ENCODE assay signal across 2 cellular contexts in genomic region chr9:130447193-130447816, GRCh38.
TF ChIP-seq lines count a peak whose summit lies in the region.

No MANE protein-coding gene starts in this region.

TF ChIP-seq in A549, 52 proteins besides CTCF, POLR2A, EP300 and RAD21 (continued from another document):
- TF ChIP-seq, protein P1, sequence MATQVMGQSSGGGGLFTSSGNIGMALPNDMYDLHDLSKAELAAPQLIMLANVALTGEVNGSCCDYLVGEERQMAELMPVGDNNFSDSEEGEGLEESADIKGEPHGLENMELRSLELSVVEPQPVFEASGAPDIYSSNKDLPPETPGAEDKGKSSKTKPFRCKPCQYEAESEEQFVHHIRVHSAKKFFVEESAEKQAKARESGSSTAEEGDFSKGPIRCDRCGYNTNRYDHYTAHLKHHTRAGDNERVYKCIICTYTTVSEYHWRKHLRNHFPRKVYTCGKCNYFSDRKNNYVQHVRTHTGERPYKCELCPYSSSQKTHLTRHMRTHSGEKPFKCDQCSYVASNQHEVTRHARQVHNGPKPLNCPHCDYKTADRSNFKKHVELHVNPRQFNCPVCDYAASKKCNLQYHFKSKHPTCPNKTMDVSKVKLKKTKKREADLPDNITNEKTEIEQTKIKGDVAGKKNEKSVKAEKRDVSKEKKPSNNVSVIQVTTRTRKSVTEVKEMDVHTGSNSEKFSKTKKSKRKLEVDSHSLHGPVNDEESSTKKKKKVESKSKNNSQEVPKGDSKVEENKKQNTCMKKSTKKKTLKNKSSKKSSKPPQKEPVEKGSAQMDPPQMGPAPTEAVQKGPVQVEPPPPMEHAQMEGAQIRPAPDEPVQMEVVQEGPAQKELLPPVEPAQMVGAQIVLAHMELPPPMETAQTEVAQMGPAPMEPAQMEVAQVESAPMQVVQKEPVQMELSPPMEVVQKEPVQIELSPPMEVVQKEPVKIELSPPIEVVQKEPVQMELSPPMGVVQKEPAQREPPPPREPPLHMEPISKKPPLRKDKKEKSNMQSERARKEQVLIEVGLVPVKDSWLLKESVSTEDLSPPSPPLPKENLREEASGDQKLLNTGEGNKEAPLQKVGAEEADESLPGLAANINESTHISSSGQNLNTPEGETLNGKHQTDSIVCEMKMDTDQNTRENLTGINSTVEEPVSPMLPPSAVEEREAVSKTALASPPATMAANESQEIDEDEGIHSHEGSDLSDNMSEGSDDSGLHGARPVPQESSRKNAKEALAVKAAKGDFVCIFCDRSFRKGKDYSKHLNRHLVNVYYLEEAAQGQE (IDR thresholded peaks at IDR 0.05): no peak
- TF ChIP-seq ESRRA (IDR thresholded peaks at IDR 0.05; ENCODE audit: borderline replicate concordance, low read length) (no peak), EHF (CRISPR knock-in tag; IDR thresholded peaks at IDR 0.05) (no peak), RFX5 (IDR thresholded peaks at IDR 0.05) (no peak)

TF ChIP-seq in HCT116, 20 proteins besides CTCF, POLR2A, EP300 and RAD21 (continued from another document):
- TF ChIP-seq ZBTB33 (IDR thresholded peaks at IDR 0.05; ENCODE audit: extremely low read depth, insufficient replicate concordance, low read length): no peak
- no peak for TF ChIP-seq CEBPB (IDR thresholded peaks at IDR 0.05; ENCODE audit: low read depth)
- TF ChIP-seq SIN3A (IDR thresholded peaks at IDR 0.05; ENCODE audit: low read depth): no peak
- TF ChIP-seq EZH2phosphoT487 (IDR thresholded peaks at IDR 0.05; ENCODE audit: borderline replicate concordance): no peak
- no peak for TF ChIP-seq EZH2 (IDR thresholded peaks at IDR 0.05)
- TF ChIP-seq FOSL1 (IDR thresholded peaks at IDR 0.05; ENCODE audit: low read depth): no peak
- no peak for TF ChIP-seq YY1 (IDR thresholded peaks at IDR 0.05; ENCODE audit: extremely low read depth, insufficient replicate concordance, low read depth, low read length)
- no peak for TF ChIP-seq ELF1 (IDR thresholded peaks at IDR 0.05; ENCODE audit: borderline replicate concordance, low read depth)
- TF ChIP-seq, protein P1 (IDR thresholded peaks at IDR 0.05; ENCODE audit: low read depth): no peak
- TF ChIP-seq SRF (IDR thresholded peaks at IDR 0.05; ENCODE audit: low read depth): no peak
TF ChIP-seq in HCT116: peak in this region for 0.
